21 cellular contexts compared by ENCODE assay signal in the genomic region with DNA sequence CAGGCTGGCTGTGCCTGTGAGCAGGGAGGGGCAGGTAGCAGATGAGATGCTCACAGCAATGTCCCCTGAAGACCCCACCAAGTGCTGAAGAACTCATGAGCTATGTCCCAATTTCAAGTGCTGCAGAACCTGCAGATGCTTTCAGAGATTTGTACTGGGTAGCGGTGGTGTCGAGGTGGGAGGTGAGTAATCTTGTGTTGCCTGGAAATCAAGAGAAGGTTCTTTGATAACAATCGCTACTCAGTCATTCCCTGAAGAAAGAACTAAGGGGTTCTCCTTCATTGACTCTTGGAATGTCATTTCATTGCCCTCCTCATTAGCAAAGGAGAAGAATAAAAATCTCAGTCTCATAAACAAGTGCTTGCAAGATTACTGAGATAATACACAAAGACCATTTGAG.
DNase-seq lines count a peak whose midpoint lies in the region; ATAC-seq and TF ChIP-seq lines count a peak whose summit lies in the region.
"Had no signal": no experiment of that assay in that cellular context is flagged by ENCODE, and none has a peak within 500 bp of the region (broad histone marks: within the 10 kb centered on the region; RNA-seq: fewer than 3 reads in every experiment).

No MANE protein-coding gene starts in this region.

- no peaks in the 10 kb centered on the region for H3K36me3 Mint-ChIP-seq in type B pancreatic cell
- H3K36me3 Mint-ChIP-seq: CD14-positive monocyte; CD8-positive, alpha-beta memory T cell had no signal

- H3K4me1 ChIP-seq in right atrium auricular region, result no peaks in the 10 kb centered on the region
- H3K4me1 ChIP-seq: BE2C; BLaER1 treated with 17β-estradiol and CSF1 and Interleukin-3, amounts not matched to agents 10 nM and 100 nM; HAP-1 had no signal

- intact Hi-C loops in left cardiac atrium (cut with DNase I), result no loop called here

- H3K27ac Mint-ChIP-seq in type B pancreatic cell, result no peak overlapping the region
- H3K27ac Mint-ChIP-seq: CD4-positive, alpha-beta T cell; CD8-positive, alpha-beta memory T cell; HFFc6 had no signal

- H3K4me3 ChIP-seq in right atrium auricular region, result no peak overlapping the region
- H3K4me3 ChIP-seq: BLaER1 treated with 17β-estradiol and CSF1 and Interleukin-3, amounts not matched to agents 10 nM and 100 nM; GM12878; HAP-1 had no signal

- no peak overlapping the region for H3K4me3 Mint-ChIP-seq in type B pancreatic cell
- H3K4me3 Mint-ChIP-seq: CD14-positive monocyte; CD4-positive, alpha-beta T cell; CD8-positive, alpha-beta memory T cell; HFFc6 had no signal

- peak; percentile 11 for DNase-seq in right atrium auricular region (ENCODE audit: low spot score)
- DNase-seq in left cardiac atrium, result no peak
- peak; percentile 65 for DNase-seq in kidney tubule cell (ENCODE audit: low spot score)
- DNase-seq in renal cortical epithelial cell (ENCODE audit: low read depth), result peak; percentile 92
- no peak for DNase-seq in type B pancreatic cell (ENCODE audit: extremely low spot score, unreplicated experiment)
- no peak for DNase-seq in NCI-H2107 treated with DMSO at 0.1 percent for 48 hours (lab: John Stamatoyannopoulos, UW; ENCODE audit: unreplicated experiment)
- DNase-seq: AML-193; BE2C; CD4-positive, alpha-beta T cell; CD8-positive, alpha-beta memory T cell; DMS 273 treated with DMSO at 0.1 percent for 48 hours; DMS79; EL; GDM1; GOT3; HFFc6 had no signal

- H3K27ac ChIP-seq in right atrium auricular region, result no peak overlapping the region
- H3K27ac ChIP-seq: 22Rv1; BLaER1 treated with 17β-estradiol and CSF1 and Interleukin-3, amounts not matched to agents 10 nM and 100 nM had no signal

- peaks cover 23% of the 10 kb centered on the region for H3K4me1 Mint-ChIP-seq in type B pancreatic cell (ENCODE audit: unreplicated experiment)
- H3K4me1 Mint-ChIP-seq: CD14-positive monocyte; CD8-positive, alpha-beta memory T cell had no signal

- H3K27me3 Mint-ChIP-seq in type B pancreatic cell, result peaks cover 6% of the 10 kb centered on the region

- H3K27me3 ChIP-seq in right atrium auricular region, result no peaks in the 10 kb centered on the region
- H3K27me3 ChIP-seq: BLaER1 treated with 17β-estradiol and CSF1 and Interleukin-3, amounts not matched to agents 10 nM and 100 nM had no signal

- no peak for TF ChIP-seq CTCF in right atrium auricular region (IDR thresholded peaks at IDR 0.05)
- no peak for TF ChIP-seq CTCF in type B pancreatic cell (conservative IDR thresholded peaks at IDR 0.05)

- no peaks in the 10 kb centered on the region for H3K36me3 ChIP-seq in right atrium auricular region
- H3K36me3 ChIP-seq: BE2C; BLaER1 treated with 17β-estradiol and CSF1 and Interleukin-3, amounts not matched to agents 10 nM and 100 nM; HAP-1 had no signal

- no peaks in the 10 kb centered on the region for H3K9me3 ChIP-seq in right atrium auricular region
- H3K9me3 ChIP-seq: BE2C; BLaER1 treated with 17β-estradiol and CSF1 and Interleukin-3, amounts not matched to agents 10 nM and 100 nM; HAP-1 had no signal

- peaks cover 5% of the 10 kb centered on the region for H3K9me3 Mint-ChIP-seq in type B pancreatic cell
- H3K9me3 Mint-ChIP-seq: CD14-positive monocyte; CD4-positive, alpha-beta T cell had no signal

- ATAC-seq in left cardiac atrium, result no peak
- ATAC-seq: GM12878 had no signal

Comparison
In these comparisons a context has a peak if more than half of its experiments do, and no peak if none do; other contexts are left out.
1. DNase-seq: peak in right atrium auricular region (single experiment), kidney tubule cell (single experiment) and renal cortical epithelial cell (single experiment); none in left cardiac atrium (single experiment), type B pancreatic cell (single experiment) and NCI-H2107 treated with DMSO at 0.1 percent for 48 hours (single experiment).